ENCODE assay signal across 3 cellular contexts in genomic region chr18:14543446-14543964, GRCh38. TPM values are rescaled to one million over a fixed set of nuclear protein-coding genes. Genes with fewer than 3 reads are reported as not detected.
"Had no signal": no experiment of that assay in that cellular context is flagged by ENCODE, and none has a peak within 500 bp of the region (broad histone marks: within the 10 kb centered on the region; RNA-seq: fewer than 3 reads in every experiment).

Gene POTEC, minus strand, starts transcription at chr18:14543600. Its CDS starts 454 bp downstream, at chr18:14543146.

RNA-seq across cellular contexts. Expression of gene POTEC, which starts in this region (rescaled TPM):
- total RNA-seq: LHCN-M2, MCF 10A, NCI-H460 had no signal
